In the genomic region with DNA sequence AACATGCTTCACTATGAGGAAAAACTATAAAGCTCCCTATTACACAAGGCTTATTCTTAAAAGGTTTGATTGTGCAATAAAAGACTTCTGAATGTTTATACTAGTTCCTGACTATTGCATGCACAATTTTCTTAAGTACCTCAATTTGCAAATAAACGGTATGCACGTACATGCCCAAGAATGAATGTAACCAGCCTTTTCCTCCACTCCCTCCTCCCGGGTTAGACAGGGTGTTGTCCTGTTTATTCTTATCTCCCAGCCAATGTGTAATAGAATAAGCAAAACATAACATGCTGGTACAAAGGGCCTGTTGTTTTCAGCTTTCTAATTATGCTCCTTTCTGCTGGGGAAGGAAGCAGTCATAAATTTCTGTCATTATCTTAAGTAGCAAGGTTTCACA, we compare ENCODE assay signal across 9 cellular contexts.
DNase-seq lines count a peak whose midpoint lies in the region; ATAC-seq, FAIRE-seq and TF ChIP-seq lines count a peak whose summit lies in the region.
"Had no signal": no experiment of that assay in that cellular context is flagged by ENCODE, and none has a peak within 500 bp of the region (broad histone marks: within the 10 kb centered on the region; RNA-seq: fewer than 3 reads in every experiment).

No MANE protein-coding gene starts in this region.

- ATAC-seq in GM12878 = 0 out of 3 replicates have a peak, but pooled peaks have one; percentile 2
- ATAC-seq in right lobe of liver = peak; percentile 39 to 65 (median 45)

- TF ChIP-seq CTCF in MCF 10A (IDR thresholded peaks at IDR 0.05; ENCODE audit: unreplicated experiment) (no peak), breast epithelium (IDR thresholded peaks at IDR 0.05) (no peak), GM12878 (IDR thresholded peaks at IDR 0.05 in 2 of 3, conservative IDR thresholded peaks at IDR 0.05 in 1 of 3; ENCODE audit: control insufficient read depth in 2 of 3, extremely low read depth in 1 of 3, insufficient read depth in 1 of 3, low read depth in 3 of 3, low read length in 3 of 3) (no peak), right lobe of liver (IDR thresholded peaks at IDR 0.05) (no peak)

- H3K27me3 Mint-ChIP-seq in MCF 10A (ENCODE audit: insufficient read depth, unreplicated experiment) = no peaks in the 10 kb centered on the region

- H3K36me3 Mint-ChIP-seq in MCF 10A (ENCODE audit: insufficient read depth, unreplicated experiment) = peaks cover 20% of the 10 kb centered on the region

- CTCF ChIA-PET in MCF 10A (lab: Yijun Ruan, JAX) (interaction anchor here (0.6 to 6.3 kb wide), 8 partner anchors 15 to 326 kb away, joined by 3 to 35 read pairs (median 3); no protein-coding TSS in a partner anchor), GM12878 (lab: Yijun Ruan, JAX) (interaction anchor here (0.7 to 3.6 kb wide), 9 partner anchors 9 to 374 kb away, joined by 3 to 13 read pairs (median 4); no protein-coding TSS in a partner anchor)

- POLR2A ChIA-PET in MCF 10A (lab: Yijun Ruan, JAX) (interaction anchor here (0.7 to 11.0 kb wide), 29 partner anchors 10 to 325 kb away, joined by 3 to 157 read pairs (median 8); no protein-coding TSS in a partner anchor), GM12878 (lab: Charles Lee) (interaction anchor here (0.5 to 1.1 kb wide), 4 partner anchors 14 to 119 kb away, joined by 3 to 5 read pairs (median 4); no protein-coding TSS in a partner anchor)

- peak overlapping the region; percentile 48 for H2AFZ ChIP-seq in GM12878 (ENCODE audit: control insufficient read depth, low read depth, low read length)

- no peak for TF ChIP-seq RAD21 in GM12878 (IDR thresholded peaks at IDR 0.05; ENCODE audit: insufficient read depth, low read depth, low read length)

- SMC1A ChIA-PET in GM12878 (lab: Charles Lee; ENCODE audit: uncharacterized antibody, unreplicated experiment) = interaction anchor here (0.6 to 3.6 kb wide), 11 partner anchors 9 to 106 kb away, joined by 3 to 17 read pairs (median 6); no protein-coding TSS in a partner anchor

- H3K4me1 Mint-ChIP-seq in MCF 10A (ENCODE audit: insufficient read depth, unreplicated experiment) = peaks cover 50% of the 10 kb centered on the region

- BruUV-seq in MCF 10A (replicated peaks; lab: Mats Ljungman, UMichigan) (no TSS peak), GM12878 (replicated peaks; lab: Mats Ljungman, UMichigan) (no TSS peak)

- peaks cover 8% of the 10 kb centered on the region for H3K79me2 ChIP-seq in GM12878 (ENCODE audit: control insufficient read depth, insufficient read depth, low read length)

- H3K4me2 ChIP-seq in GM12878 (ENCODE audit: control insufficient read depth, insufficient read depth) = peak overlapping the region; percentile 78

- DNase-seq in MCF 10A (ENCODE audit: unreplicated experiment) (peak; percentile 93), breast epithelium (ENCODE audit: low spot score in 2 of 2) (no peak), GM12878 (ENCODE audit: low read depth, low spot score) (peak; percentile 31), right lobe of liver (no peak), NCI-H82 treated with DMSO at 0.1 percent for 48 hours (lab: John Stamatoyannopoulos, UW; ENCODE audit: unreplicated experiment) (no peak), medulla oblongata (ENCODE audit: extremely low spot score) (no peak), HK-2 (ENCODE audit: unreplicated experiment) (no peak)
- no peak for DNase-seq in activated CD4-positive, alpha-beta T cell treated with anti-CD3 and anti-CD28 coated beads, Interleukin-2, amount 50 U/mL, for 48 hours
- DNase-seq: KBM-7 had no signal

- RAD21 ChIA-PET in GM12878 (lab: Charles Lee; ENCODE audit: unreplicated experiment) = interaction anchor here (0.9 to 5.9 kb wide), 7 partner anchors 17 to 112 kb away, joined by 3 to 29 read pairs (median 6); no protein-coding TSS in a partner anchor

- H3K9me3 Mint-ChIP-seq in MCF 10A (ENCODE audit: unreplicated experiment) = no peaks in the 10 kb centered on the region

- intact Hi-C loops in MCF 10A (cut with micrococcal nuclease) (loop anchor here (1.0 to 10.0 kb wide), 4 partner anchors 22 to 201 kb away; no protein-coding TSS in a partner anchor), breast epithelium (cut with DNase I; ENCODE audit: low total_unique reads) (no loop called here), GM12878 (cut with micrococcal nuclease; ENCODE audit: unreplicated experiment) (no loop called here), right lobe of liver (cut with DNase I) (no loop called here)

- H3K27ac ChIP-seq in breast epithelium = peak overlapping the region in 1 of 2 donors; percentile 22
- H3K27ac ChIP-seq in GM12878 (ENCODE audit: control insufficient read depth, insufficient read depth) = peak overlapping the region; percentile 81
- H3K27ac ChIP-seq in right lobe of liver = no peak overlapping the region

- H4K20me1 ChIP-seq in GM12878 (ENCODE audit: control insufficient read depth, insufficient read depth) = no peaks in the 10 kb centered on the region

- 81% methylated on average over 3 of the region's 3 CpGs for WGBS in GM12878 (ENCODE audit: insufficient coverage, insufficient replicate concordance, low lambda C conversion rate, missing lambda C conversion rate)
- WGBS in right lobe of liver (ENCODE audit: insufficient coverage, low coverage, low lambda C conversion rate, missing lambda C conversion rate) = 22% methylated on average over 3 of the region's 3 CpGs

- in situ Hi-C loops in GM12878 (cut with MboI) = no loop called here

- H3K4me1 ChIP-seq in breast epithelium (no peaks in the 10 kb centered on the region), GM12878 (ENCODE audit: control insufficient read depth, insufficient read depth, low read length) (peaks cover 66% of the 10 kb centered on the region), right lobe of liver (peaks cover 0 to 6% (median 0%) of the 10 kb centered on the region in 4 donors)

- TF ChIP-seq EP300 in GM12878 (IDR thresholded peaks at IDR 0.05; ENCODE audit: borderline replicate concordance in 1 of 2, control insufficient read depth in 1 of 2, low read depth in 2 of 2, low read length in 2 of 2) = no peak

- H3K27ac Mint-ChIP-seq in MCF 10A (ENCODE audit: low read depth, unreplicated experiment) = peak overlapping the region; percentile 100

- H3K36me3 ChIP-seq in breast epithelium = no peaks in the 10 kb centered on the region
- H3K36me3 ChIP-seq in GM12878 (ENCODE audit: control insufficient read depth in 2 of 2, insufficient read depth in 2 of 2, low read length in 1 of 2) = peaks cover 0 to 2% of the 10 kb centered on the region in 2 experiments; a peak in 1 of 4 replicates
- peaks cover 0 to 7% (median 0%) of the 10 kb centered on the region in 4 donors for H3K36me3 ChIP-seq in right lobe of liver

- peak overlapping the region; percentile 25; the same call in 1 of the 2 replicates for H3K9ac ChIP-seq in GM12878 (ENCODE audit: control insufficient read depth, insufficient read depth, low read length)

- H3K4me3 Mint-ChIP-seq in MCF 10A (ENCODE audit: unreplicated experiment) = peak overlapping the region; percentile 51

- H3K4me3 ChIP-seq in breast epithelium (no peak overlapping the region), GM12878 (peak overlapping the region; percentile 4; the same call in 1 of the 2 replicates), right lobe of liver (no peak overlapping the region)

- no peaks in the 10 kb centered on the region for H3K27me3 ChIP-seq in breast epithelium
- no peaks in the 10 kb centered on the region for H3K27me3 ChIP-seq in GM12878 (replicated peaks in 1 of 2; ENCODE audit: control insufficient read depth in 2 of 2, insufficient read depth in 2 of 2, low read length in 1 of 2)
- H3K27me3 ChIP-seq in right lobe of liver = no peaks in the 10 kb centered on the region

- TF ChIP-seq POLR2A in breast epithelium (IDR thresholded peaks at IDR 0.05) (no peak), GM12878 (IDR thresholded peaks at IDR 0.05; ENCODE audit: low read depth, low read length) (no peak), right lobe of liver (IDR thresholded peaks at IDR 0.05) (no peak)

- no peak for FAIRE-seq in GM12878 (lab: Jason Lieb, UNC)

- H3K9me3 ChIP-seq in breast epithelium (no peaks in the 10 kb centered on the region), GM12878 (replicated peaks; ENCODE audit: control insufficient read depth, insufficient read depth, low read length) (no peaks in the 10 kb centered on the region), right lobe of liver (no peaks in the 10 kb centered on the region)

TF ChIP-seq in GM12878, 131 proteins besides CTCF, POLR2A, EP300 and RAD21 (continues in another document):
- TF ChIP-seq SP1 (IDR thresholded peaks at IDR 0.05; ENCODE audit: low read depth, low read length) (no peak), CREB1 (IDR thresholded peaks at IDR 0.05; ENCODE audit: low read depth) (no peak)
- TF ChIP-seq, protein P1, sequence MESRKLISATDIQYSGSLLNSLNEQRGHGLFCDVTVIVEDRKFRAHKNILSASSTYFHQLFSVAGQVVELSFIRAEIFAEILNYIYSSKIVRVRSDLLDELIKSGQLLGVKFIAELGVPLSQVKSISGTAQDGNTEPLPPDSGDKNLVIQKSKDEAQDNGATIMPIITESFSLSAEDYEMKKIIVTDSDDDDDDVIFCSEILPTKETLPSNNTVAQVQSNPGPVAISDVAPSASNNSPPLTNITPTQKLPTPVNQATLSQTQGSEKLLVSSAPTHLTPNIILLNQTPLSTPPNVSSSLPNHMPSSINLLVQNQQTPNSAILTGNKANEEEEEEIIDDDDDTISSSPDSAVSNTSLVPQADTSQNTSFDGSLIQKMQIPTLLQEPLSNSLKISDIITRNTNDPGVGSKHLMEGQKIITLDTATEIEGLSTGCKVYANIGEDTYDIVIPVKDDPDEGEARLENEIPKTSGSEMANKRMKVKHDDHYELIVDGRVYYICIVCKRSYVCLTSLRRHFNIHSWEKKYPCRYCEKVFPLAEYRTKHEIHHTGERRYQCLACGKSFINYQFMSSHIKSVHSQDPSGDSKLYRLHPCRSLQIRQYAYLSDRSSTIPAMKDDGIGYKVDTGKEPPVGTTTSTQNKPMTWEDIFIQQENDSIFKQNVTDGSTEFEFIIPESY (IDR thresholded peaks at IDR 0.05) = no peak

Comparison
In these comparisons a context has a peak if more than half of its experiments do, and no peak if none do; other contexts are left out.
1. DNase-seq: peak in MCF 10A (single experiment) and GM12878 (single experiment); none in breast epithelium (0 of 2), right lobe of liver (0 of 3), NCI-H82 treated with DMSO at 0.1 percent for 48 hours (single experiment), activated CD4-positive, alpha-beta T cell treated with anti-CD3 and anti-CD28 coated beads, Interleukin-2, amount 50 U/mL, for 48 hours (0 of 2), medulla oblongata (single experiment) and HK-2 (single experiment).